Comparison of ENCODE assay signal across 9 cellular contexts in the genomic region with DNA sequence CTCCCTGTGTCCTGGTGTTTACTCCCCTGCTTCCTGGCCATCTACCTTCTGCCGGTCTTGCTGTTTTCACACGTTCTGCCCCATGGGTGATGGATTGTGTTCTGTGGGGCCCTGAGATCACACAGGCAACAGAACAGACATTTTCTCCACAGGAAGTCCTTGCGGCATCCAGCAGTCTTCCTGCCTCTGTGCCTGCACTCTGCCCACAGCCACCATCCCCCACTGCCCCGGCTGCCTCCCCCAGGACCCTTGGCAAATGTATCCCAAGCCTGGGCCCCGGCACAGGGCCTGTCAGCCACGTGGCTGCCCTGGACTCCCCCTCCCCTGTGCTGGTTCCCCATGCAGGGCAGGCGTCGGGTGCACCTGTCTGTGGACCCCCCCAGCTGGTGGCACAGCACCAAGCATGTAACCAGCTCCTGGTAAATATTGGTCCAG.
A peak's percentile ranks its signal among the peaks of the same experiment; 100 is the strongest.
DNase-seq lines count a peak whose midpoint lies in the region; ATAC-seq and TF ChIP-seq lines count a peak whose summit lies in the region.
"Had no signal": no experiment of that assay in that cellular context is flagged by ENCODE, and none has a peak within 500 bp of the region (broad histone marks: within the 10 kb centered on the region; RNA-seq: fewer than 3 reads in every experiment).

No MANE protein-coding gene starts in this region.

- ATAC-seq in HG03354 (IDR thresholded peaks at IDR 0.05; ENCODE audit: poor library complexity, severe bottlenecking, unreplicated experiment) (no peak), HG03469 (IDR thresholded peaks at IDR 0.05; ENCODE audit: unreplicated experiment) (no peak)
- ATAC-seq: psoas muscle had no signal

- peaks cover 14% of the 10 kb centered on the region for H3K27me3 Mint-ChIP-seq in endothelial cell (ENCODE audit: unreplicated experiment)

- DNase-seq in GM12865 (ENCODE audit: low read depth) (peak; percentile 12), NCI-H774 (lab: John Stamatoyannopoulos, UW) (peak; percentile 25), endothelial cell (ENCODE audit: low spot score) (peak; percentile 61), NOMO-1 treated with dmso at 0.1 percent for 144 hours (lab: John Stamatoyannopoulos, UW; ENCODE audit: unreplicated experiment) (no peak)
- DNase-seq: psoas muscle had no signal

- H3K9me3 Mint-ChIP-seq in endothelial cell (ENCODE audit: unreplicated experiment), result no peaks in the 10 kb centered on the region

- H3K9me3 ChIP-seq in neutrophil, result no peaks in the 10 kb centered on the region
- H3K9me3 ChIP-seq: adrenal gland, psoas muscle had no signal

- peaks cover 33% of the 10 kb centered on the region for H3K4me1 Mint-ChIP-seq in endothelial cell (ENCODE audit: unreplicated experiment)

- no peaks in the 10 kb centered on the region for H3K36me3 ChIP-seq in neutrophil
- H3K36me3 ChIP-seq: adrenal gland had no signal

- no peak for TF ChIP-seq CTCF in GM12865 (IDR thresholded peaks at IDR 0.05; ENCODE audit: insufficient read depth, low read depth, low read length, missing control alignments)
- TF ChIP-seq CTCF in endothelial cell (IDR thresholded peaks at IDR 0.05; ENCODE audit: unreplicated experiment), result no peak
- TF ChIP-seq CTCF in neutrophil (IDR thresholded peaks at IDR 0.05), result no peak

- peak overlapping the region; percentile 75 for H3K27ac ChIP-seq in neutrophil
- H3K27ac ChIP-seq: psoas muscle had no signal

- peak overlapping the region; percentile 98 for H3K4me3 Mint-ChIP-seq in endothelial cell (ENCODE audit: unreplicated experiment)

- H3K27me3 ChIP-seq in neutrophil, result no peaks in the 10 kb centered on the region

- H3K27ac Mint-ChIP-seq in endothelial cell (ENCODE audit: unreplicated experiment), result peak overlapping the region; percentile 100

- H3K36me3 Mint-ChIP-seq in endothelial cell (ENCODE audit: low read depth, unreplicated experiment), result peaks cover 7% of the 10 kb centered on the region

- peaks cover 11 to 19% of the 10 kb centered on the region in 2 experiments for H3K4me1 ChIP-seq in neutrophil (ENCODE audit: control insufficient read depth in 1 of 2, insufficient read depth in 1 of 2, low read depth in 1 of 2, low read length in 1 of 2)
- H3K4me1 ChIP-seq: adrenal gland, psoas muscle had no signal

- H3K4me3 ChIP-seq in GM12865 (ENCODE audit: low read depth, low read length) (no peak overlapping the region), neutrophil (ENCODE audit: low read depth in 1 of 2, low read length in 1 of 2) (peak overlapping the region; percentile 38 to 53)
- H3K4me3 ChIP-seq: adrenal gland, psoas muscle had no signal
